Comparison of ENCODE assay signal across 8 cellular contexts in genomic region chr16:89917773-89918452, GRCh38. TPM values are rescaled to one million over a fixed set of nuclear protein-coding genes. Genes with fewer than 3 reads are reported as not detected.
DNase-seq lines count a peak whose midpoint lies in the region; ATAC-seq and TF ChIP-seq lines count a peak whose summit lies in the region.

No MANE protein-coding gene starts in this region.

- peak overlapping the region; percentile 88 for H3K27ac Mint-ChIP-seq in activated T-cell treated with anti-CD3 and anti-CD28 coated beads, Interleukin-2, amount 50 U/mL, for 24 hours
- H3K27ac Mint-ChIP-seq in neural progenitor cell, result no peak overlapping the region

- peaks cover 43% of the 10 kb centered on the region for H3K27me3 Mint-ChIP-seq in activated T-cell treated with anti-CD3 and anti-CD28 coated beads, Interleukin-2, amount 50 U/mL, for 24 hours
- H3K27me3 Mint-ChIP-seq in neural progenitor cell (ENCODE audit: insufficient read depth, low read depth), result peaks cover 23% of the 10 kb centered on the region

- H3K4me1 ChIP-seq in OCI-LY7 (ENCODE audit: insufficient read depth, low read length, poor library complexity, severe bottlenecking) (peaks cover 52% of the 10 kb centered on the region), neural progenitor cell (peaks cover 32% of the 10 kb centered on the region), subcutaneous abdominal adipose tissue (ENCODE audit: control insufficient read depth in 5 of 5, insufficient read depth in 5 of 5, low read length in 5 of 5) (peaks cover 0 to 38% (median 33%) of the 10 kb centered on the region in 5 donors)

- POLR2A ChIA-PET in OCI-LY7 (lab: Charles Lee), result interaction anchor here (0.7 to 1.3 kb wide), 5 partner anchors 45 to 349 kb away, joined by 3 to 6 read pairs (median 3); partner anchors contain the start of gene TCF25

- H3K27ac ChIP-seq in OCI-LY7 (ENCODE audit: low read depth, low read length, poor library complexity, severe bottlenecking) (peak overlapping the region; percentile 90), neural progenitor cell (no peak overlapping the region), subcutaneous abdominal adipose tissue (ENCODE audit: low read depth, low read length) (no peak overlapping the region)

- H3K4me3 ChIP-seq in OCI-LY7 (ENCODE audit: low read depth, low read length, poor library complexity, severe bottlenecking) (peak overlapping the region; percentile 58), neural progenitor cell (peak overlapping the region; percentile 49), subcutaneous abdominal adipose tissue (ENCODE audit: low read depth in 1 of 5, low read length in 5 of 5) (peak overlapping the region in 4 of 5 donors; percentile 44 to 53 (median 49))

- H3K4me3 Mint-ChIP-seq in activated T-cell treated with anti-CD3 and anti-CD28 coated beads, Interleukin-2, amount 50 U/mL, for 24 hours, result peak overlapping the region; percentile 33
- peak overlapping the region; percentile 57 for H3K4me3 Mint-ChIP-seq in neural progenitor cell

- BruUV-seq in OCI-LY7 (replicated peaks; lab: Mats Ljungman, UMichigan), result no TSS peak

- peaks cover 25% of the 10 kb centered on the region for H3K36me3 ChIP-seq in OCI-LY7 (ENCODE audit: insufficient read depth, low read length)
- no peaks in the 10 kb centered on the region for H3K36me3 ChIP-seq in neural progenitor cell
- peaks cover 0 to 7% (median 0%) of the 10 kb centered on the region in 5 donors for H3K36me3 ChIP-seq in subcutaneous abdominal adipose tissue (ENCODE audit: control insufficient read depth in 5 of 5, insufficient read depth in 5 of 5, low read length in 5 of 5)

- TF ChIP-seq CTCF in OCI-LY7 (conservative IDR thresholded peaks at IDR 0.05; ENCODE audit: low read length) (no peak), neural progenitor cell (IDR thresholded peaks at IDR 0.05) (no peak)

- H3K4me2 ChIP-seq in OCI-LY7 (ENCODE audit: low read length) (peak overlapping the region; percentile 84), neural progenitor cell (peak overlapping the region; percentile 77)

- peaks cover 8% of the 10 kb centered on the region for H3K36me3 Mint-ChIP-seq in activated T-cell treated with anti-CD3 and anti-CD28 coated beads, Interleukin-2, amount 50 U/mL, for 24 hours (ENCODE audit: low read depth)
- H3K36me3 Mint-ChIP-seq in neural progenitor cell, result peaks cover 4% of the 10 kb centered on the region

- H3K79me2 ChIP-seq in OCI-LY7 (ENCODE audit: insufficient read depth, low read depth, low read length), result no peaks in the 10 kb centered on the region
- no peaks in the 10 kb centered on the region for H3K79me2 ChIP-seq in neural progenitor cell (ENCODE audit: low read depth)

- H3K9ac ChIP-seq in neural progenitor cell (no peak overlapping the region), subcutaneous abdominal adipose tissue (ENCODE audit: low read length in 5 of 5) (no peak overlapping the region)

- no peaks in the 10 kb centered on the region for H3K9me2 ChIP-seq in OCI-LY7 (ENCODE audit: insufficient read depth, low read length)

- peaks cover 46% of the 10 kb centered on the region for H3F3A ChIP-seq in neural progenitor cell (ENCODE audit: low read depth)

- intact Hi-C loops in OCI-LY7 (cut with micrococcal nuclease; ENCODE audit: unreplicated experiment), result loop anchor here (2.0 to 10.0 kb wide), 3 partner anchors 103 to 217 kb away; partner anchors contain the start of genes FANCA, SPATA2L, VPS9D1 and ZNF276

- DNase-seq in CD1c-positive myeloid dendritic cell (ENCODE audit: extremely low spot score) (peak; percentile 79), OCI-LY7 (ENCODE audit: low spot score) (peak; percentile 96), fibroblast of gingiva (ENCODE audit: low read depth) (peak; percentile 93), neural progenitor cell (ENCODE audit: low spot score) (peak; percentile 56)
- peak; percentile 83 for DNase-seq in activated T-cell treated with anti-CD3 and anti-CD28 coated beads, Interleukin-2, amount 50 U/mL, for 24 hours

- H2AFZ ChIP-seq in OCI-LY7 (ENCODE audit: low read length) (peak overlapping the region; percentile 42; the same call in 1 of the 2 replicates), neural progenitor cell (replicated peaks) (peak overlapping the region; percentile 94)

- peaks cover 15% of the 10 kb centered on the region for H3K27me3 ChIP-seq in neural progenitor cell
- peaks cover 22 to 48% (median 35%) of the 10 kb centered on the region in 5 donors for H3K27me3 ChIP-seq in subcutaneous abdominal adipose tissue (ENCODE audit: control insufficient read depth in 5 of 5, insufficient read depth in 4 of 5, low read length in 5 of 5)

- H3K4me1 Mint-ChIP-seq in activated T-cell treated with anti-CD3 and anti-CD28 coated beads, Interleukin-2, amount 50 U/mL, for 24 hours (ENCODE audit: low read depth), result peaks cover 49% of the 10 kb centered on the region
- H3K4me1 Mint-ChIP-seq in neural progenitor cell, result peaks cover 20% of the 10 kb centered on the region

- ATAC-seq in GM19395 (IDR thresholded peaks at IDR 0.05; ENCODE audit: unreplicated experiment) (peak; percentile 71), HG03571 (IDR thresholded peaks at IDR 0.05; ENCODE audit: unreplicated experiment) (peak; percentile 72)

- CTCF ChIA-PET in OCI-LY7 (lab: Charles Lee; ENCODE audit: unreplicated experiment), result interaction anchor here (0.6 kb wide), 1 partner anchor 111 kb away, joined by 4 read pairs; no protein-coding TSS in a partner anchor

- H4K20me1 ChIP-seq in OCI-LY7 (ENCODE audit: insufficient read depth, low read length) (no peaks in the 10 kb centered on the region), neural progenitor cell (ENCODE audit: low read depth) (no peaks in the 10 kb centered on the region)

- H3K9me3 Mint-ChIP-seq in activated T-cell treated with anti-CD3 and anti-CD28 coated beads, Interleukin-2, amount 50 U/mL, for 24 hours, result no peaks in the 10 kb centered on the region
- peaks cover 2% of the 10 kb centered on the region for H3K9me3 Mint-ChIP-seq in neural progenitor cell

- no peaks in the 10 kb centered on the region for H3K9me3 ChIP-seq in OCI-LY7 (ENCODE audit: low read length)
- H3K9me3 ChIP-seq in neural progenitor cell (ENCODE audit: low read depth), result no peaks in the 10 kb centered on the region
- peaks cover 0 to 3% (median 0%) of the 10 kb centered on the region in 5 donors for H3K9me3 ChIP-seq in subcutaneous abdominal adipose tissue (ENCODE audit: control insufficient read depth in 5 of 5, low read length in 5 of 5)

RNA-seq across cellular contexts. Expression of gene MC1R, which starts 0.7 kb away (rescaled TPM):
- 7.3 and 8.3 TPM in 2 replicates for total RNA-seq in OCI-LY7 (2014; rRNA removed; shearing (Covaris generic))
- 22.3 and 23.8 TPM in 2 replicates for total RNA-seq in OCI-LY7 (2022)
- total RNA-seq in neural progenitor cell (ENCODE audit: low replicate concordance), result 1.7 and 5.5 TPM in 2 replicates

RNA-seq across cellular contexts. Expression of gene TUBB3, which starts 5.2 kb away (rescaled TPM):
- 59.6 and 63.7 TPM in 2 replicates for total RNA-seq in OCI-LY7 (2014; rRNA removed; shearing (Covaris generic))
- total RNA-seq in OCI-LY7 (2022), result 118 and 192 TPM in 2 replicates
- 41.4 and 107 TPM in 2 replicates for total RNA-seq in neural progenitor cell (ENCODE audit: low replicate concordance)

RNA-seq across cellular contexts. Expression of gene DEF8, which starts 30.6 kb away (rescaled TPM):
- 222 and 292 TPM in 2 replicates for total RNA-seq in OCI-LY7 (2014; rRNA removed; shearing (Covaris generic))
- total RNA-seq in OCI-LY7 (2022), result 295 and 380 TPM in 2 replicates
- total RNA-seq in neural progenitor cell (ENCODE audit: low replicate concordance), result 55.1 and 101 TPM in 2 replicates

RNA-seq across cellular contexts. Expression of gene TCF25, which starts 44.5 kb away (rescaled TPM):
- total RNA-seq in OCI-LY7 (2014; rRNA removed; shearing (Covaris generic)), result 120 and 141 TPM in 2 replicates
- total RNA-seq in OCI-LY7 (2022) (255 and 263 TPM in 2 replicates), neural progenitor cell (ENCODE audit: low replicate concordance) (95.6 and 127 TPM in 2 replicates)
